Comparison of ENCODE assay signal across 8 cellular contexts in genomic region chr17:64773836-64774761, GRCh38.
A peak's percentile ranks its signal among the peaks of the same experiment; 100 is the strongest.
DNase-seq lines count a peak whose midpoint lies in the region; TF ChIP-seq lines count a peak whose summit lies in the region.

No MANE protein-coding gene starts in this region.

- H3K27me3 ChIP-seq in BE2C (peaks cover 22% of the 10 kb centered on the region), GM23248 (replicated peaks; ENCODE audit: insufficient read depth) (peaks cover 4% of the 10 kb centered on the region), mucosa of stomach (ENCODE audit: control insufficient read depth, insufficient read depth, low read length) (peaks cover 22% of the 10 kb centered on the region)

- DNase-seq in BE2C (peak; percentile 55), GM23248 (peak; percentile 60), NCI-H460 (ENCODE audit: extremely low read depth, low read depth) (peak; percentile 47), ecto neural progenitor cell (ENCODE audit: low spot score) (peak; percentile 85), posterior vena cava (ENCODE audit: low spot score) (no peak), GM19240 (ENCODE audit: insufficient read length, low spot score) (no peak)
- DNase-seq in stimulated activated CD4-positive, alpha-beta T cell treated with anti-CD3 and anti-CD28 coated beads, Interleukin-4, amount 100 ng/mL, for 24 hours: no peak

- no peaks in the 10 kb centered on the region for H4K20me1 ChIP-seq in GM23248 (ENCODE audit: insufficient read depth)

- H3K9me3 ChIP-seq in BE2C (no peaks in the 10 kb centered on the region), GM23248 (ENCODE audit: low read depth) (no peaks in the 10 kb centered on the region), mucosa of stomach (ENCODE audit: control insufficient read depth, low read length) (no peaks in the 10 kb centered on the region)

- H3K4me3 ChIP-seq in BE2C (ENCODE audit: low read depth, low read length) (no peak overlapping the region), GM23248 (no peak overlapping the region), mucosa of stomach (ENCODE audit: low read length) (peak overlapping the region; percentile 25)

- intact Hi-C loops in posterior vena cava (cut with DNase I): no loop called here

- WGBS in GM23248 (ENCODE audit: low coverage in 1 of 2, low lambda C conversion rate in 2 of 2, missing lambda C conversion rate in 2 of 2), 2 experiments: 83 to 87% methylated on average over 18 of the region's 18 CpGs

- H3K4me1 ChIP-seq in BE2C (peaks cover 6% of the 10 kb centered on the region), GM23248 (ENCODE audit: insufficient read depth) (peaks cover 6% of the 10 kb centered on the region), mucosa of stomach (ENCODE audit: control insufficient read depth, insufficient read depth, low read length) (peaks cover 31% of the 10 kb centered on the region)

- H3K9ac ChIP-seq in GM23248 (no peak overlapping the region), mucosa of stomach (ENCODE audit: low read length) (peak overlapping the region; percentile 80)

- TF ChIP-seq CTCF in BE2C (IDR thresholded peaks at IDR 0.05; ENCODE audit: low read depth, low read length): peak; percentile 60

- no peak overlapping the region for H3K4me2 ChIP-seq in GM23248 (ENCODE audit: unreplicated experiment)

- H3K27ac ChIP-seq in GM23248: no peak overlapping the region

- no peak overlapping the region for H2AFZ ChIP-seq in GM23248

- H3K79me2 ChIP-seq in GM23248 (ENCODE audit: insufficient read depth): no peaks in the 10 kb centered on the region

- H3K36me3 ChIP-seq in BE2C: no peaks in the 10 kb centered on the region
- no peaks in the 10 kb centered on the region for H3K36me3 ChIP-seq in GM23248 (ENCODE audit: low read depth)
- H3K36me3 ChIP-seq in mucosa of stomach (ENCODE audit: control insufficient read depth, insufficient read depth, low read length): no peaks in the 10 kb centered on the region

- in situ Hi-C loops in GM23248 (cut with MboI): no loop called here

- H3F3A ChIP-seq in GM23248 (ENCODE audit: insufficient read depth): no peaks in the 10 kb centered on the region

- H3K9me2 ChIP-seq in GM23248 (ENCODE audit: insufficient read depth): no peaks in the 10 kb centered on the region

Comparison
In these comparisons a context has a peak if more than half of its experiments do, and no peak if none do; other contexts are left out.
1. DNase-seq: peak in BE2C (single experiment), GM23248 (single experiment), NCI-H460 (single experiment) and ecto neural progenitor cell (single experiment); none in posterior vena cava (single experiment), stimulated activated CD4-positive, alpha-beta T cell treated with anti-CD3 and anti-CD28 coated beads, Interleukin-4, amount 100 ng/mL, for 24 hours (single experiment) and GM19240 (single experiment).